ENCODE assay signal across 25 cellular contexts in the genomic region with DNA sequence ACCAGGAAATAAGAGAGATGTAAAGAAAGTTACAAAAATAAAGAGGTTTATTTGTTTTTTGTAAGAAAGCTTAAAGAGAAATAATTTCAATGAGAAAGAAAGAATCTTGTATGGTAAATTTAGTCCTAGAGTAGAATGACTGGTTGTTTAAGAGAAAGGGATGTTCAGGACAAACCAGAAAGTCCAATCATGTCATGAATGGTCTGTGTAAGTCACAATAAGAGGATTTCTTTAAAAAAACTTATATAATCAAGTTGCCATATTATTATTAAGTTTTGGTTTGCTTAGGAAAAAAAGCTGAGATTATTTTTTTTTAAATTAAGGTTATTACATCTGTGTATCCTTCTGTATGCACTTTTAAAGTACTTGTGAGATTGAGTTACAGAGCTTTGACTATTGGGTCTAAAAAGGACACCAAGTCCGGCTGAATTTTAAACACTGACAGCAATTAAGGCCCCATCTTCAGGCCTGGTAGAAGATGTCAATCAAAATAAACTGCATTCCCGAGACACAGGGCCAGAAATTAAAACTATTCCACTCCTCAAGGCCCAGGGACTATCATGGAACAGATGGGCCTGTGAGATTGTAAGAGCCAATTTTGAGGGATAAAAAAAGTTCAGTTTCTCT. TPM values are rescaled to one million over a fixed set of nuclear protein-coding genes. Genes with fewer than 3 reads are reported as not detected.
"Had no signal": no experiment of that assay in that cellular context is flagged by ENCODE, and none has a peak within 500 bp of the region (broad histone marks: within the 10 kb centered on the region; RNA-seq: fewer than 3 reads in every experiment).

No MANE protein-coding gene starts in this region.

- H3K27me3 ChIP-seq: hepatocyte, neutrophil, right atrium auricular region, sigmoid colon, testis, tibial nerve, upper lobe of right lung, vagina had no signal

- H2AFZ ChIP-seq: hepatocyte had no signal

- H3K9me3 ChIP-seq: right atrium auricular region, sigmoid colon, testis, upper lobe of right lung, vagina had no signal

- H3K79me2 ChIP-seq: hepatocyte had no signal

- H3K27ac ChIP-seq: hepatocyte, neutrophil, right atrium auricular region, sigmoid colon, skin epidermis, testis, tibial nerve, upper lobe of right lung, vagina had no signal

- ATAC-seq: left colon; left ventricle myocardium superior; naive thymus-derived CD4-positive, alpha-beta T cell; stimulated activated naive B cell treated with anti-CD40 and anti-IgM and Interleukin-4, amounts not matched to agents 10 μg/mL and 1 μg/mL and 100 μg/mL, for 72 hours; stimulated activated naive CD8-positive, alpha-beta T cell treated with anti-CD3 and anti-CD28 coated beads, Interleukin-15, amount 100 ng/mL, for 72 hours; upper lobe of right lung had no signal

- DNase-seq: effector CD4-positive, alpha-beta T cell; foreskin melanocyte; head of caudate nucleus; left colon; left ventricle myocardium superior; mesenchymal stem cell; naive thymus-derived CD4-positive, alpha-beta T cell; nephron progenitor cell; sigmoid colon; stimulated activated CD4-positive, alpha-beta T cell treated with anti-CD3 and anti-CD28 coated beads, Interleukin-2, amount 100 ng/mL, for 24 hours; stimulated activated CD4-positive, alpha-beta T cell treated with anti-CD3 and anti-CD28 coated beads, Interleukin-4, amount 100 ng/mL, for 4 hours; stimulated activated naive B cell treated with anti-CD40 and anti-IgM and Interleukin-4, amounts not matched to agents 10 μg/mL and 1 μg/mL and 100 μg/mL, for 72 hours; stimulated activated naive CD8-positive, alpha-beta T cell treated with anti-CD3 and anti-CD28 coated beads, Interleukin-15, amount 100 ng/mL, for 72 hours; testis; upper lobe of right lung had no signal

- H3K36me3 ChIP-seq: neutrophil, right atrium auricular region, sigmoid colon, tibial nerve, upper lobe of right lung, vagina had no signal

- H3K4me2 ChIP-seq: hepatocyte had no signal

- H3K4me3 ChIP-seq: hepatocyte, lung, right atrium auricular region, sigmoid colon, skin epidermis, testis, tibial nerve, upper lobe of right lung, vagina had no signal

- H3K4me1 ChIP-seq: right atrium auricular region, sigmoid colon, testis, tibial nerve, upper lobe of right lung, vagina had no signal

RNA-seq across cellular contexts. Expression of gene ERICH6, which starts 12.2 kb away (rescaled TPM):
- total RNA-seq: hepatocyte, kidney epithelial cell, left colon, left ventricle myocardium superior, right atrium auricular region, sigmoid colon, subcutaneous adipose tissue, upper lobe of right lung, vagina had no signal
- polyA plus RNA-seq: esophagus; hepatocyte; lung; naive thymus-derived CD4-positive, alpha-beta T cell; sigmoid colon had no signal
